8 cellular contexts compared by ENCODE assay signal in the genomic region with DNA sequence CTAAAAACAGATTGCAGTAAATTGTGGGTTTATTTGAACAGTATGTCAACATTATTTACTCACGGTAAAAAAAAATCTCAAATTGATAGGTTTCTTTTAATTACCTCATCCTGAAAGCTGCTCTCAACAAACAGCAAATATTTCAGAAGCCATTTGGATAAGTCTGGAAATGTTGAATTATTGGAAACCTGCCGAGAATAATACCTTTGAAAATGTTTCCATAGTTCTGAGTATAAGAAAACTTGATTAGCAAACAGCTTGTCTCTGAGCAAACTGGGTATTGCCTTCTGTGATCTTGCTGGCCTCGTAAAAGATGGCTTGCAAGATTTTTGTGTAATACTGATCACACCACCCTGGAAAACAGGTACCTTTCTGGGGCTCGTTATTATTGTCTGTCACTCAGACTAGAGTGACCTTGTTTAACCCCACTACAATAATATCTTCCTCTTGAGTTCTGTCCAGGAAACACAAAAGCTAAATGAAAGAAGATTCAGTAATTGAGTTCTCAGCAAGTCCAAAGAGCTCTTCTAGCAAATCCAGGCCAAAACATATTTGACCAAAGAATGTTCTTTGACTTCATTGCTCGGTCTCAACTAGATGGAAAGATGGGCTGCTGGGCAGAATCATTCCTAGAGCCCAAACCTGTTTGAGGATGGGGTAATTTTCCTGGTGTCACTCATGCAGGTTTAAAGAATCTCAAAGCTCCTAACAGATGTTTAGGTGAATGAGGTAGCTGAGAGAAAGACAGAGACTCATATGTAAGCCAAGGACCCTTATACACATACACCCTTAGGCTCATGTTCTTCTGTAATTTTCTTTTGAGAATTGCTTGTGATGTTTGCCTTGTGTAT.
DNase-seq lines count a peak whose midpoint lies in the region; ATAC-seq and TF ChIP-seq lines count a peak whose summit lies in the region.

No MANE protein-coding gene starts in this region.

- peaks cover 19% of the 10 kb centered on the region for H3K4me1 ChIP-seq in hepatocyte (ENCODE audit: insufficient read depth)
- peaks cover 8 to 18% (median 17%) of the 10 kb centered on the region in 4 donors for H3K4me1 ChIP-seq in stomach

- peak overlapping the region; percentile 81 for H3K4me3 Mint-ChIP-seq in activated CD8-positive, alpha-beta memory T cell treated with anti-CD3 and anti-CD28 coated beads, Interleukin-2, amount 10 ng/mL, durations not matched to agents 7 days and 5 days

- H3K36me3 ChIP-seq in hepatocyte (replicated peaks; ENCODE audit: insufficient read depth, low read depth), result no peaks in the 10 kb centered on the region
- no peaks in the 10 kb centered on the region for H3K36me3 ChIP-seq in stomach

- no peak for ATAC-seq in activated CD8-positive, alpha-beta memory T cell treated with anti-CD3 and anti-CD28 coated beads, Interleukin-2, amount 10 ng/mL, durations not matched to agents 7 days and 5 days
- no peak for ATAC-seq in GM21619 (IDR thresholded peaks at IDR 0.05; ENCODE audit: unreplicated experiment)
- no peak for ATAC-seq in activated CD4-positive, CD25-positive, alpha-beta regulatory T cell treated with anti-CD3 and anti-CD28 coated beads, Interleukin-2, amount 50 U/mL, for 24 hours
- ATAC-seq in GM21381 (IDR thresholded peaks at IDR 0.05; ENCODE audit: unreplicated experiment), result no peak

- no peaks in the 10 kb centered on the region for H3K9me3 ChIP-seq in hepatocyte (ENCODE audit: low read depth)
- H3K9me3 ChIP-seq in stomach, result no peaks in the 10 kb centered on the region

- no peaks in the 10 kb centered on the region for H3K36me3 Mint-ChIP-seq in activated CD8-positive, alpha-beta memory T cell treated with anti-CD3 and anti-CD28 coated beads, Interleukin-2, amount 10 ng/mL, durations not matched to agents 7 days and 5 days

- peaks cover 12% of the 10 kb centered on the region for H3K4me1 Mint-ChIP-seq in activated CD8-positive, alpha-beta memory T cell treated with anti-CD3 and anti-CD28 coated beads, Interleukin-2, amount 10 ng/mL, durations not matched to agents 7 days and 5 days

- CTCF ChIA-PET in activated CD8-positive, alpha-beta memory T cell treated with anti-CD3 and anti-CD28 coated beads, Interleukin-2, amount 10 ng/mL, durations not matched to agents 7 days and 5 days (lab: Charles Lee), result interaction anchor here (0.8 kb wide), 1 partner anchor 13 kb away, joined by 3 read pairs; no protein-coding TSS in a partner anchor

- intact Hi-C loops in stomach (cut with DNase I; ENCODE audit: low total_unique reads), result loop anchor here (10.0 kb wide), 1 partner anchor 311 kb away; no protein-coding TSS in a partner anchor

- no peak for DNase-seq in activated CD8-positive, alpha-beta memory T cell treated with anti-CD3 and anti-CD28 coated beads, Interleukin-2, amount 10 ng/mL, durations not matched to agents 7 days and 5 days
- no peak for DNase-seq in activated CD8-positive, alpha-beta memory T cell treated with anti-CD3 and anti-CD28 coated beads, Interleukin-2, amount 50 U/mL, for 48 hours
- DNase-seq in hepatocyte (ENCODE audit: low spot score) (no peak), stomach (no peak)

- H4K20me1 ChIP-seq in hepatocyte (ENCODE audit: insufficient read depth, poor library complexity, severe bottlenecking), result no peaks in the 10 kb centered on the region

- H3K9me3 Mint-ChIP-seq in activated CD8-positive, alpha-beta memory T cell treated with anti-CD3 and anti-CD28 coated beads, Interleukin-2, amount 10 ng/mL, durations not matched to agents 7 days and 5 days (ENCODE audit: low read depth), result no peaks in the 10 kb centered on the region

- H3K27ac Mint-ChIP-seq in activated CD8-positive, alpha-beta memory T cell treated with anti-CD3 and anti-CD28 coated beads, Interleukin-2, amount 10 ng/mL, durations not matched to agents 7 days and 5 days, result no peak overlapping the region

- H3K27me3 ChIP-seq in hepatocyte (no peaks in the 10 kb centered on the region), stomach (no peaks in the 10 kb centered on the region)

- H3K79me2 ChIP-seq in hepatocyte, result no peaks in the 10 kb centered on the region

- no peak for TF ChIP-seq POLR2A in stomach (IDR thresholded peaks at IDR 0.05)

- WGBS in hepatocyte (ENCODE audit: low lambda C conversion rate, missing lambda C conversion rate), result 21% methylated on average over 5 of the region's 5 CpGs
- WGBS in stomach, 5 donors, result 14 to 30% (median 19%) methylated on average over 5 of the region's 5 CpGs

- H2AFZ ChIP-seq in hepatocyte, result no peak overlapping the region

- H3K27ac ChIP-seq in VCaP (peak overlapping the region; percentile 99), hepatocyte (peak overlapping the region; percentile 97), stomach (peak overlapping the region; percentile 47 to 96 (median 94))

- H3K4me3 ChIP-seq in hepatocyte (peak overlapping the region; percentile 30), stomach (peak overlapping the region; percentile 42 to 53 (median 52))

- TF ChIP-seq EP300 in stomach (IDR thresholded peaks at IDR 0.05), result no peak

- peaks cover 44% of the 10 kb centered on the region for H3K27me3 Mint-ChIP-seq in activated CD8-positive, alpha-beta memory T cell treated with anti-CD3 and anti-CD28 coated beads, Interleukin-2, amount 10 ng/mL, durations not matched to agents 7 days and 5 days

- H3K4me2 ChIP-seq in hepatocyte, result peak overlapping the region; percentile 78

- TF ChIP-seq CTCF in VCaP (conservative IDR thresholded peaks at IDR 0.05) (no peak), hepatocyte (IDR thresholded peaks at IDR 0.05; ENCODE audit: poor library complexity) (no peak), stomach (IDR thresholded peaks at IDR 0.05) (no peak)

- H3K9me2 ChIP-seq in hepatocyte (replicated peaks; ENCODE audit: insufficient read depth), result no peaks in the 10 kb centered on the region
